Comparison of ENCODE assay signal across 1 cellular context in the genomic region with DNA sequence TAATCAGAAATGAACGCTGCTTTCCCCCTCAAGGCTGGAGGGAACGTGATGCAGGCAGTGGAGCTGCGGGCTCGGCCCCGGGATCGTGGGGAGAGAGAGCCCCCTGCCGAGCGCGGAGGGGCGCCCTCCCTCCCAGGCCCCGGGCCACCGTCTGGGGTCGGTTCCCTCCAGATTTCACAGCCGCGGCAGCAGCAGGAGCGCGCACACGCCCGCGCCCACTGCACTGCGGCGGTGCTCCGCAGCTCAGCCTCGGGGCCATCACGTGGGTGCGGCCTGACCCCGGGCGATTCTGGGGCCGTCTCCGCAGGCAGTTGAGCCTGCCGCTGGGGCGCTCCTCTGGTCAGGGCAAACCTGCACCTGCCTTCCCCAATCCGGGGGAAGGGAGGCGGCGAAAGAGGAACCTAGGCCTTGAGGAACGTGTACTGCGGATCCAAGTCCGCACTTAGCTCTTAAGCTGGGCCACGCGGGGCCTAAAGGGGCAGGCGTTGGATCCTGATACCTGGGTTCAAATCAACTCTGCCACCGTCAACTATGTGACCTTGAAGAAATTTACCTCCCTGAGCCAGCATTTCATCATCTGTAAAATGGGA.
A peak's percentile ranks its signal among the peaks of the same experiment; 100 is the strongest.
TF ChIP-seq lines count a peak whose summit lies in the region.

No MANE protein-coding gene starts in this region.

TF ChIP-seq in IMR-90, 13 proteins besides CTCF, POLR2A, EP300 and RAD21:
- TF ChIP-seq USF2 (IDR thresholded peaks at IDR 0.05; ENCODE audit: low read depth, low read length) (peak; percentile 68), CHD1 (IDR thresholded peaks at IDR 0.05; ENCODE audit: low read depth, low read length) (no peak)
